ENCODE assay signal across 2 cellular contexts in genomic region chr11:100563541-100564280, GRCh38.
TF ChIP-seq lines count a peak whose summit lies in the region.

No MANE protein-coding gene starts in this region.

TF ChIP-seq in HEK293, 187 proteins besides CTCF, POLR2A, EP300 and RAD21 (continues in another document):
- no peak for TF ChIP-seq ZNF830 (tag by site-specific recombination; IDR thresholded peaks at IDR 0.05; ENCODE audit: low read depth)
- TF ChIP-seq ZNF24 (tag by site-specific recombination; IDR thresholded peaks at IDR 0.05): no peak
- no peak for TF ChIP-seq ZBTB6 (tag by site-specific recombination; IDR thresholded peaks at IDR 0.05)
- TF ChIP-seq ZNF211 (tag by site-specific recombination; IDR thresholded peaks at IDR 0.05; ENCODE audit: low read depth): no peak
- no peak for TF ChIP-seq ZNF776 (tag by site-specific recombination; IDR thresholded peaks at IDR 0.05; ENCODE audit: borderline replicate concordance)
- TF ChIP-seq SP7 (tag by site-specific recombination; IDR thresholded peaks at IDR 0.05): peak; percentile 53
- TF ChIP-seq ZNF514 (tag by site-specific recombination; IDR thresholded peaks at IDR 0.05): no peak
- TF ChIP-seq FEZF1 (tag by site-specific recombination; IDR thresholded peaks at IDR 0.05): peak; percentile 64
- no peak for TF ChIP-seq ZBTB7A (tag by site-specific recombination; IDR thresholded peaks at IDR 0.05; ENCODE audit: low read depth)
- no peak for TF ChIP-seq ZNF645 (tag by site-specific recombination; IDR thresholded peaks at IDR 0.05)
- TF ChIP-seq BCL11A (tag by site-specific recombination; IDR thresholded peaks at IDR 0.05; ENCODE audit: low read depth): no peak
- TF ChIP-seq ZNF146 (tag by site-specific recombination; IDR thresholded peaks at IDR 0.05): no peak
- TF ChIP-seq ZNF239 (tag by site-specific recombination; IDR thresholded peaks at IDR 0.05): no peak
- no peak for TF ChIP-seq OVOL3 (tag by site-specific recombination; IDR thresholded peaks at IDR 0.05)
- TF ChIP-seq ZNF449 (tag by site-specific recombination; IDR thresholded peaks at IDR 0.05): no peak
- TF ChIP-seq PRDM6 (tag by site-specific recombination; IDR thresholded peaks at IDR 0.05): 0 out of 2 replicates have a peak, but pooled peaks have one; percentile 18
- TF ChIP-seq ZNF280C (tag by site-specific recombination; IDR thresholded peaks at IDR 0.05): no peak
- no peak for TF ChIP-seq SP3 (tag by site-specific recombination; IDR thresholded peaks at IDR 0.05)
- TF ChIP-seq ZNF214 (tag by site-specific recombination; IDR thresholded peaks at IDR 0.05; ENCODE audit: borderline replicate concordance): no peak
- TF ChIP-seq ZSCAN30 (tag by site-specific recombination; IDR thresholded peaks at IDR 0.05): no peak
- no peak for TF ChIP-seq ZNF274 (IDR thresholded peaks at IDR 0.05; ENCODE audit: low read length)
- TF ChIP-seq ZNF274 (tag by site-specific recombination; IDR thresholded peaks at IDR 0.05; ENCODE audit: borderline replicate concordance): no peak
- no peak for TF ChIP-seq ZNF155 (tag by site-specific recombination; IDR thresholded peaks at IDR 0.05)
- TF ChIP-seq OSR2 (tag by site-specific recombination; IDR thresholded peaks at IDR 0.05): peak; percentile 41; the same call in 1 of the 2 replicates
- TF ChIP-seq ZBTB20 (tag by site-specific recombination; IDR thresholded peaks at IDR 0.05): no peak
- TF ChIP-seq IKZF3 (tag by site-specific recombination; IDR thresholded peaks at IDR 0.05): no peak
- 0 out of 2 replicates have a peak, but pooled peaks have one; percentile 38 for TF ChIP-seq ZXDB (tag by site-specific recombination; IDR thresholded peaks at IDR 0.05)
- TF ChIP-seq KLF7 (tag by site-specific recombination; IDR thresholded peaks at IDR 0.05; ENCODE audit: borderline replicate concordance): no peak
- peak; percentile 86 for TF ChIP-seq ZNF843 (tag by site-specific recombination; IDR thresholded peaks at IDR 0.05)
- TF ChIP-seq ZNF677 (tag by site-specific recombination; IDR thresholded peaks at IDR 0.05): no peak

TF ChIP-seq in H1, 55 proteins besides CTCF, POLR2A, EP300 and RAD21:
- TF ChIP-seq BACH1 (IDR thresholded peaks at IDR 0.05; ENCODE audit: low read length) (no peak), MAFK (IDR thresholded peaks at IDR 0.05; ENCODE audit: low read depth, low read length) (no peak)
TF ChIP-seq in H1: peak in this region for 0.
